In genomic region chr6:1686117-1687098, GRCh38 we compare ENCODE assay signal across 9 cellular contexts.
DNase-seq lines count a peak whose midpoint lies in the region; ATAC-seq and TF ChIP-seq lines count a peak whose summit lies in the region.
"Had no signal": no experiment of that assay in that cellular context is flagged by ENCODE, and none has a peak within 500 bp of the region (broad histone marks: within the 10 kb centered on the region; RNA-seq: fewer than 3 reads in every experiment).

No MANE protein-coding gene starts in this region.

- no peak for ATAC-seq in stimulated activated naive CD8-positive, alpha-beta T cell treated with anti-CD3 and anti-CD28 coated beads, Interleukin-15, amount 100 ng/mL, for 72 hours
- no peak for ATAC-seq in GM19395 (IDR thresholded peaks at IDR 0.05; ENCODE audit: unreplicated experiment)

- no peaks in the 10 kb centered on the region for H3K79me2 ChIP-seq in smooth muscle cell (ENCODE audit: low read depth)

- H3K4me1 ChIP-seq in smooth muscle cell (ENCODE audit: low read depth) = no peaks in the 10 kb centered on the region
- H3K4me1 ChIP-seq: pancreas had no signal

- H3K9me3 Mint-ChIP-seq in stimulated activated naive CD8-positive, alpha-beta T cell treated with anti-CD3 and anti-CD28 coated beads, Interleukin-15, amount 100 ng/mL, for 72 hours = no peaks in the 10 kb centered on the region

- H3K27me3 ChIP-seq in smooth muscle cell (ENCODE audit: low read depth) = peaks cover 5% of the 10 kb centered on the region
- H3K27me3 ChIP-seq: pancreas had no signal

- no peaks in the 10 kb centered on the region for H3F3A ChIP-seq in smooth muscle cell (ENCODE audit: low read depth)

- TF ChIP-seq CTCF in fibroblast of pulmonary artery (IDR thresholded peaks at IDR 0.05; ENCODE audit: low read length, missing control alignments) (peak; percentile 32), smooth muscle cell (IDR thresholded peaks at IDR 0.05; ENCODE audit: borderline replicate concordance, insufficient read depth, poor library complexity, severe bottlenecking) (peak; percentile 33)

- H3K9me3 ChIP-seq in smooth muscle cell (replicated peaks; ENCODE audit: low read depth) = no peaks in the 10 kb centered on the region
- H3K9me3 ChIP-seq: pancreas had no signal

- DNase-seq in HPDE6-E6E7 (ENCODE audit: extremely low spot score) (peak; percentile 83), fibroblast of pulmonary artery (ENCODE audit: low read depth) (peak; percentile 87), smooth muscle cell (lab: John Stamatoyannopoulos, UW; ENCODE audit: unreplicated experiment) (no peak), hypothalamus (lab: John Stamatoyannopoulos, UW) (no peak), SIG-M5 treated with dmso at 0.1 percent for 504 hours (lab: John Stamatoyannopoulos, UW; ENCODE audit: unreplicated experiment) (no peak)
- DNase-seq in stimulated activated naive CD8-positive, alpha-beta T cell treated with anti-CD3 and anti-CD28 coated beads, Interleukin-15, amount 100 ng/mL, for 72 hours = no peak
- DNase-seq: pancreas had no signal

- no peak overlapping the region for H3K4me3 ChIP-seq in fibroblast of pulmonary artery (replicated peaks; ENCODE audit: low read depth, low read length)
- no peak overlapping the region for H3K4me3 ChIP-seq in smooth muscle cell
- H3K4me3 ChIP-seq: pancreas had no signal

- no peaks in the 10 kb centered on the region for H3K36me3 ChIP-seq in smooth muscle cell (ENCODE audit: low read depth)
- H3K36me3 ChIP-seq: pancreas had no signal

- no peaks in the 10 kb centered on the region for H4K20me1 ChIP-seq in smooth muscle cell (ENCODE audit: low read depth)

- 80% methylated on average over 9 of the region's 9 CpGs for WGBS in smooth muscle cell (ENCODE audit: low lambda C conversion rate)

- H3K27ac ChIP-seq in smooth muscle cell (ENCODE audit: low read depth) = no peak overlapping the region
- H3K27ac ChIP-seq: pancreas had no signal

- H2AFZ ChIP-seq in smooth muscle cell (ENCODE audit: low read depth) = no peak overlapping the region

- no peak overlapping the region for H3K4me3 Mint-ChIP-seq in stimulated activated naive CD8-positive, alpha-beta T cell treated with anti-CD3 and anti-CD28 coated beads, Interleukin-15, amount 100 ng/mL, for 72 hours

- H3K9ac ChIP-seq in smooth muscle cell (ENCODE audit: low read depth) = no peak overlapping the region

- H3K4me1 Mint-ChIP-seq in stimulated activated naive CD8-positive, alpha-beta T cell treated with anti-CD3 and anti-CD28 coated beads, Interleukin-15, amount 100 ng/mL, for 72 hours = no peaks in the 10 kb centered on the region

- no peak overlapping the region for H3K4me2 ChIP-seq in smooth muscle cell

- no peak overlapping the region for H3K27ac Mint-ChIP-seq in stimulated activated naive CD8-positive, alpha-beta T cell treated with anti-CD3 and anti-CD28 coated beads, Interleukin-15, amount 100 ng/mL, for 72 hours

- H3K27me3 Mint-ChIP-seq in stimulated activated naive CD8-positive, alpha-beta T cell treated with anti-CD3 and anti-CD28 coated beads, Interleukin-15, amount 100 ng/mL, for 72 hours = no peaks in the 10 kb centered on the region

TF ChIP-seq in PFSK-1, 5 proteins besides CTCF, POLR2A, EP300 and RAD21:
- peak; percentile 36 for TF ChIP-seq FOXP2 (optimal IDR thresholded peaks at IDR 0.05; ENCODE audit: borderline replicate concordance, extremely low read depth, extremely low read length, insufficient read depth)
- no peak for TF ChIP-seq REST (IDR thresholded peaks at IDR 0.05; ENCODE audit: insufficient read depth in 1 of 2, low read depth in 2 of 2, low read length in 2 of 2)

Comparison
In these comparisons a context has a peak if more than half of its experiments do, and no peak if none do; other contexts are left out.
1. DNase-seq: peak in HPDE6-E6E7 (single experiment) and fibroblast of pulmonary artery (single experiment); none in smooth muscle cell (single experiment), hypothalamus (0 of 51), stimulated activated naive CD8-positive, alpha-beta T cell treated with anti-CD3 and anti-CD28 coated beads, Interleukin-15, amount 100 ng/mL, for 72 hours (0 of 2) and SIG-M5 treated with dmso at 0.1 percent for 504 hours (single experiment).